Comparison of ENCODE assay signal across 8 cellular contexts in the genomic region with DNA sequence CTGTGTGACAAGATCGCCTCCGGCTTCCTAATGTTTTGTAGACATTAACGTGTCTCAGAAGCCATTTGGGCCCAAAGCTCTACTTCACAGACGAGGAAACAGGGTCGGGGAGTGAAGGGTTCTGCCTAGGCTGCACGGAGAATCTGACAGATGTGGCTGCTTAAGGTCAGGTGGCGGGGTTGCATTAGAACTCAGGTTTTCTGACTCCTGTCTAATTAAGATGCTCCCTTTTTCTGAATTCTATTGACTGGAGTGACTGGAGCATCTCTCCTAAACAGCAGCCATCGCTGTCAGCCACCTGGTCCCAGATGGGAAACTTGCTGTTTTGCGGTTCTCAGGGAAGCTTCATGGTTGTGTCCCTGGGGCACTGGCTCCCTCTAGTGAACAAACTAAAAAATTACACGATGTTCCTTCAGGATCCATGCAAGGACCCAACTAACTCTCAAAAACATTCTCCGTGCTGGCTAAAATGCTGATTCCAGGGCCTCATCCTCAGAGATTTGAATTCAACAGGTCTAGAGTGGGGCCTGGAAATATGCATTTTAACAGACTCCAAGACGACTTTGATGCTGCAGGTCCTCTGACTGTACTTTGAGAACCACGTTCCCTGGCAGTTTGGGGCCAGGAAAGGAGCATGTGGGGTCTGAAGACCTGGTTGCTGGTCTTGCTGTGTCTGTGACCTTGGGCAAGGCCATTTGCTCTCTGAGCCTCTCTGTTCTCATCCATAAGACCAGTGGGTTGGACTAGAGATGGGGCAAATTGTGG.
DNase-seq lines count a peak whose midpoint lies in the region; ATAC-seq, FAIRE-seq and TF ChIP-seq lines count a peak whose summit lies in the region.

No MANE protein-coding gene starts in this region.

- DNase-seq in A549 (ENCODE audit: low read depth in 1 of 2, low spot score in 1 of 2) (peak; percentile 64 to 79), NCI-H226 (peak; percentile 23), esophagus muscularis mucosa (ENCODE audit: extremely low spot score) (no peak), myocyte (ENCODE audit: low read depth) (peak; percentile 71), tibial artery (peak in 1 of 2 donors; percentile 38)
- peak; percentile 27 for DNase-seq in activated CD8-positive, alpha-beta T cell treated with anti-CD3 and anti-CD28 coated beads for 36 hours

- H3K36me3 Mint-ChIP-seq in activated CD8-positive, alpha-beta T cell treated with anti-CD3 and anti-CD28 coated beads for 36 hours (ENCODE audit: low read depth) = peaks cover 3% of the 10 kb centered on the region

- H3K27ac ChIP-seq in A549 (no peak overlapping the region), esophagus muscularis mucosa (replicated peaks in 1 of 4) (no peak overlapping the region), tibial artery (no peak overlapping the region)

- peak; percentile 7 for FAIRE-seq in A549 (lab: Jason Lieb, UNC)

- ATAC-seq in A549 (peak; percentile 74 to 89), HG02642 (IDR thresholded peaks at IDR 0.05; ENCODE audit: poor library complexity, unreplicated experiment) (no peak)
- ATAC-seq in activated CD8-positive, alpha-beta T cell treated with anti-CD3 and anti-CD28 coated beads for 36 hours = peak; percentile 67

- H3K4me3 Mint-ChIP-seq in activated CD8-positive, alpha-beta T cell treated with anti-CD3 and anti-CD28 coated beads for 36 hours = no peak overlapping the region

- peak; percentile 90 for TF ChIP-seq CTCF in A549 (IDR thresholded peaks at IDR 0.05)
- peak; percentile 70 for TF ChIP-seq CTCF in GM12875 (IDR thresholded peaks at IDR 0.05; ENCODE audit: borderline replicate concordance, insufficient read depth, low read depth, low read length)
- peak; percentile 93 for TF ChIP-seq CTCF in activated CD8-positive, alpha-beta T cell treated with anti-CD3 and anti-CD28 coated beads for 36 hours (IDR thresholded peaks at IDR 0.05)
- TF ChIP-seq CTCF in esophagus muscularis mucosa (IDR thresholded peaks at IDR 0.05) = peak; percentile 66 to 79 (median 77)
- peak; percentile 61 to 75 for TF ChIP-seq CTCF in tibial artery (IDR thresholded peaks at IDR 0.05)

- H3K27me3 ChIP-seq in esophagus muscularis mucosa (no peaks in the 10 kb centered on the region), tibial artery (peaks cover 0 to 53% of the 10 kb centered on the region in 2 donors)

- H3K27me3 Mint-ChIP-seq in activated CD8-positive, alpha-beta T cell treated with anti-CD3 and anti-CD28 coated beads for 36 hours = peaks cover 35% of the 10 kb centered on the region

- no peak overlapping the region for H3K4me2 ChIP-seq in A549

- TF ChIP-seq EP300 in A549 (IDR thresholded peaks at IDR 0.05) (no peak), esophagus muscularis mucosa (IDR thresholded peaks at IDR 0.05) (no peak)

- H3K9me3 ChIP-seq in A549 (peaks cover 32% of the 10 kb centered on the region), esophagus muscularis mucosa (peaks cover 0 to 9% (median 3%) of the 10 kb centered on the region in 4 donors), tibial artery (peaks cover 0 to 12% (median 0%) of the 10 kb centered on the region in 3 donors)

- peaks cover 23% of the 10 kb centered on the region for H3K4me1 Mint-ChIP-seq in activated CD8-positive, alpha-beta T cell treated with anti-CD3 and anti-CD28 coated beads for 36 hours (ENCODE audit: low read depth)

- TF ChIP-seq POLR2A in A549 (IDR thresholded peaks at IDR 0.05; ENCODE audit: low read length) = no peak
- no peak for TF ChIP-seq POLR2A in esophagus muscularis mucosa (IDR thresholded peaks at IDR 0.05; ENCODE audit: low read depth)

- no peak overlapping the region for H3K4me3 ChIP-seq in A549
- no peak overlapping the region for H3K4me3 ChIP-seq in GM12875 (ENCODE audit: low read depth, low read length)
- no peak overlapping the region for H3K4me3 ChIP-seq in esophagus muscularis mucosa
- H3K4me3 ChIP-seq in tibial artery = no peak overlapping the region

- POLR2A ChIA-PET in A549 (lab: Yijun Ruan, JAX) = interaction anchor here (1.3 kb wide), 1 partner anchor 195 kb away, joined by 5 read pairs; no protein-coding TSS in a partner anchor
- POLR2A ChIA-PET in activated CD8-positive, alpha-beta T cell treated with anti-CD3 and anti-CD28 coated beads for 36 hours (lab: Charles Lee) = interaction anchor here (1.0 to 1.9 kb wide), 6 partner anchors 27 to 195 kb away, joined by 3 to 7 read pairs (median 4); a partner anchor contains a TSS

- peaks cover 21% of the 10 kb centered on the region for H3K9me3 Mint-ChIP-seq in activated CD8-positive, alpha-beta T cell treated with anti-CD3 and anti-CD28 coated beads for 36 hours

- TF ChIP-seq RAD21 in A549 (conservative IDR thresholded peaks at IDR 0.05 in 1 of 2, IDR thresholded peaks at IDR 0.05 in 1 of 2) = peak; percentile 93 to 94

- CTCF ChIA-PET in A549 (lab: Yijun Ruan, JAX) = interaction anchor here (0.5 to 19.3 kb wide), 39 partner anchors 10 to 335 kb away, joined by 3 to 405 read pairs (median 4); no protein-coding TSS in a partner anchor
- CTCF ChIA-PET in activated CD8-positive, alpha-beta T cell treated with anti-CD3 and anti-CD28 coated beads for 36 hours (lab: Charles Lee) = interaction anchor here (0.7 to 8.7 kb wide), 22 partner anchors 8 to 219 kb away, joined by 3 to 180 read pairs (median 4); no protein-coding TSS in a partner anchor

- H3K4me1 ChIP-seq in A549 = no peaks in the 10 kb centered on the region
- H3K4me1 ChIP-seq in esophagus muscularis mucosa = peaks cover 6 to 32% (median 29%) of the 10 kb centered on the region in 4 donors
- H3K4me1 ChIP-seq in tibial artery = no peaks in the 10 kb centered on the region

- intact Hi-C loops in activated CD8-positive, alpha-beta T cell treated with anti-CD3 and anti-CD28 coated beads for 36 hours (cut with micrococcal nuclease) = loop anchor here (1.0 kb wide), 1 partner anchor 195 kb away; no protein-coding TSS in a partner anchor
- intact Hi-C loops in esophagus muscularis mucosa (cut with DNase I) = loop anchor here (1.0 kb wide), 1 partner anchor 195 kb away; no protein-coding TSS in a partner anchor
- intact Hi-C loops in tibial artery (cut with DNase I; ENCODE audit: low total_unique reads) = loop anchor here (2.0 kb wide), 1 partner anchor 196 kb away; no protein-coding TSS in a partner anchor

- H3K36me3 ChIP-seq in esophagus muscularis mucosa (no peaks in the 10 kb centered on the region), tibial artery (no peaks in the 10 kb centered on the region)

- 20% methylated on average over 13 of the region's 13 CpGs for WGBS in A549 (ENCODE audit: missing lambda C conversion rate)
- WGBS in esophagus muscularis mucosa = 45% methylated on average over 13 of the region's 13 CpGs

- no peak overlapping the region for H3K27ac Mint-ChIP-seq in activated CD8-positive, alpha-beta T cell treated with anti-CD3 and anti-CD28 coated beads for 36 hours

TF ChIP-seq in A549, 52 proteins besides CTCF, POLR2A, EP300 and RAD21:
- TF ChIP-seq SMC3 (IDR thresholded peaks at IDR 0.05) = peak; percentile 88
- no peak for TF ChIP-seq ZFP36 (IDR thresholded peaks at IDR 0.05; ENCODE audit: borderline replicate concordance, partially characterized antibody)
TF ChIP-seq in A549: peak in this region for 1.
